ENCODE assay signal across 6 cellular contexts in the genomic region with DNA sequence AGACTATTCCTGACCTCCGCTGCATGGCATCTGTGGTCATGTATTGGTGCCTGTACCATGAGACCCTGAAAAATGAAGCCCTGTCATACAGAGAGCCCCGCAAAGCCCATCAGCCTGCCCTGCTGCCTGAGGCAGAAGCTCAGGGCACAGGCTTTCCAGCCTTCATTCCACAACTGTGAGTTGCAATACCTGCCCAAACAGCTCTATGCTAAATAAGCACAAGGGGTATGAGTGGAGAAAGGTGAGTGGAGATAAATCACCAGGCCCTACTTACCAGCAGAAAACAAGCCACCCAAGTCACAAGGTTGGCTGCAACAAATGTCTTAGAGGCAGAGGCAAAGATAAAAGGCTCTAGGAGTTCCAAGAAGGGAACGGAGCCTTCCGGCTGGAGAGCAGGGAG.
"Had no signal": no experiment of that assay in that cellular context is flagged by ENCODE, and none has a peak within 500 bp of the region (broad histone marks: within the 10 kb centered on the region; RNA-seq: fewer than 3 reads in every experiment).

No MANE protein-coding gene starts in this region.

- H3K27me3 Mint-ChIP-seq: IgD-negative memory B cell had no signal

- H3K4me3 ChIP-seq: GM23338 had no signal

- H3K27ac ChIP-seq: HL-60 had no signal

- DNase-seq: H9, HCEC 1CT had no signal

- H3K9me3 Mint-ChIP-seq: GM23338, H9 had no signal

- H2AFZ ChIP-seq: GM23338 had no signal

- H3K4me1 Mint-ChIP-seq: GM23338, H9, IgD-negative memory B cell had no signal

- H3K4me3 Mint-ChIP-seq: GM23338, H9, IgD-negative memory B cell had no signal

- H3K4me2 ChIP-seq: GM23338 had no signal

- H3K27ac Mint-ChIP-seq: GM23338, H9, IgD-negative memory B cell had no signal

- ATAC-seq: GM23338, HepG2 had no signal
